20 cellular contexts compared by ENCODE assay signal in the genomic region with DNA sequence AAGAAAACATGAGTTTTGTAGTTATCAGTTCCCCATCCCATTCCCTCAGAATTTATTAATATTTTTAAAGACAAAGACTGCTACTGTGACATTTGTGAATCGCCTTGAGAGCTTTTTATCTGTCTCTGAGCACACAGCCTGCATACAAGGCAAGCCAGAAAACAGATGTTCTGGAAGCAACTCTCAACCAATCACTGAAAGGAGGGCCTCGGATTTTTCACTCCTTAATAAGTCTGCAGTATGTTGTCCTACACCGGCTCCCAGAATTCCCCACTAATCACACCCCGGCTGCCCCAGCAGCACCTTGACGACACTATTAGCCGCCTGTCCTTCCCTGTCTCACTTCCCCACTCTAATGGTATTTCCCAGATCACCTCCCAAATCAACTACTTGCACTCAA.
DNase-seq lines count a peak whose midpoint lies in the region; ATAC-seq, FAIRE-seq and TF ChIP-seq lines count a peak whose summit lies in the region.
"Had no signal": no experiment of that assay in that cellular context is flagged by ENCODE, and none has a peak within 500 bp of the region (broad histone marks: within the 10 kb centered on the region; RNA-seq: fewer than 3 reads in every experiment).

No MANE protein-coding gene starts in this region.

- no peaks in the 10 kb centered on the region for H3K36me3 ChIP-seq in bronchial epithelial cell (ENCODE audit: control insufficient read depth, insufficient read depth, low read length)
- H3K36me3 ChIP-seq: BLaER1, HAP-1 had no signal

- no peak for TF ChIP-seq CTCF in bronchial epithelial cell (IDR thresholded peaks at IDR 0.05; ENCODE audit: insufficient read depth, low read length, severe bottlenecking)

- no peak overlapping the region for H3K4me3 ChIP-seq in bronchial epithelial cell (ENCODE audit: low read depth, low read length)
- H3K4me3 ChIP-seq: BLaER1, HAP-1 had no signal

- FAIRE-seq in bronchial epithelial cell (lab: Jason Lieb, UNC), result peak; percentile 36
- FAIRE-seq: A204.1, D721Med, GM12891, GM18507, H54 had no signal

- no peak for ATAC-seq in HG02571 (IDR thresholded peaks at IDR 0.05; ENCODE audit: unreplicated experiment)
- ATAC-seq: CD8-positive, alpha-beta T cell had no signal

- no peaks in the 10 kb centered on the region for H3K27me3 ChIP-seq in bronchial epithelial cell (ENCODE audit: control insufficient read depth, insufficient read depth, low read length)
- H3K27me3 ChIP-seq: BLaER1 had no signal

- DNase-seq in NCI-H82 (lab: John Stamatoyannopoulos, UW) (peak; percentile 9), NCI-H82 treated with DMSO at 0.1 percent for 48 hours (lab: John Stamatoyannopoulos, UW; ENCODE audit: unreplicated experiment) (no peak), COLO829 (ENCODE audit: low spot score) (peak; percentile 29), bronchial epithelial cell (ENCODE audit: low read depth) (no peak), hepatic stellate cell (ENCODE audit: low spot score) (no peak)
- DNase-seq: CD4-positive, CD25-positive, alpha-beta regulatory T cell; CD8-positive, alpha-beta T cell; DMS53; DMS79 treated with DMSO at 0.1 percent for 48 hours; GF-D8; GOT3; HFFc6 had no signal

Comparison
In these comparisons a context has a peak if more than half of its experiments do, and no peak if none do; other contexts are left out.
1. DNase-seq: peak in NCI-H82 (single experiment) and COLO829 (single experiment); none in NCI-H82 treated with DMSO at 0.1 percent for 48 hours (single experiment), bronchial epithelial cell (single experiment) and hepatic stellate cell (single experiment).